In the genomic region with DNA sequence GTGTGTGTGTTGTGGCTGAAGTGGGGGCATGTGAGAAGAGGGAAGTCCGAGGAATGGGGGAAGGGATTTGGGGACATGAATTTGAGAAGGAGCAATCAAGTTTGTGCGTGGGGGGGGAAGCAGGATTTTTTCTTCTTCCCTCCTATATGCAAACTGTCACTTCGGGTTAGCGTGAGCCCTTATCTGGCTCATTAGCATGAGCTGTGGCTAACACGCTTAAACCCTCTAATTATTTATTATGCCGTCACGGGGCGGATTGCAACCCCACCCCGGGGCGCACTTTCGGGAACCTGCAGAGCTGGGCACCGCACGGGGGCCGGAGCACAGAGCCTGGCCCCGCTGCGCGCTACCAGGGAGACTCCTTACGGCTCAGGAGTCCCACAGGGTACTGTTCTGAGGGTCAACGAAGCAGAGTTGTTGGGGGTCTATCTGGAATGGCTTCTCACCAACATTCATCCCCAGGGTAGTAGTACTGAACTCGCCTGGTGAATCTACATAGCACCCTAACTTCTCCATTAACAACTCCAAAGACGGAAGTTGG, we compare ENCODE assay signal across 14 cellular contexts. TPM values are rescaled to one million over a fixed set of nuclear protein-coding genes. Genes with fewer than 3 reads are reported as not detected.
DNase-seq lines count a peak whose midpoint lies in the region; ATAC-seq and TF ChIP-seq lines count a peak whose summit lies in the region.
"Had no signal": no experiment of that assay in that cellular context is flagged by ENCODE, and none has a peak within 500 bp of the region (broad histone marks: within the 10 kb centered on the region; RNA-seq: fewer than 3 reads in every experiment).

No MANE protein-coding gene starts in this region.

- no peaks in the 10 kb centered on the region for H3K9me3 ChIP-seq in endocrine pancreas (ENCODE audit: control insufficient read depth, low read length)
- no peaks in the 10 kb centered on the region for H3K9me3 ChIP-seq in lower lobe of right lung
- H3K9me3 ChIP-seq: transverse colon had no signal

- H3K27me3 ChIP-seq in endocrine pancreas (ENCODE audit: control insufficient read depth, insufficient read depth, low read length), result no peaks in the 10 kb centered on the region
- peaks cover 65% of the 10 kb centered on the region for H3K27me3 ChIP-seq in lower lobe of right lung (ENCODE audit: low read depth)

- TF ChIP-seq CTCF in lower lobe of right lung (IDR thresholded peaks at IDR 0.05), result no peak

- intact Hi-C loops in lower lobe of right lung (cut with DNase I), result no loop called here

- DNase-seq in T-helper 2 cell treated with Interferon-gamma antibody and Interleukin-4, amounts not matched to agents 5 μg/mL and 100 μg/mL, for 36 hours (ENCODE audit: low spot score), result no peak
- DNase-seq in T-helper 2 cell, result no peak
- DNase-seq in NCI-H2029 treated with DMSO at 0.1 percent for 48 hours (lab: John Stamatoyannopoulos, UW), result peak; percentile 75
- no peak for DNase-seq in lower lobe of right lung
- no peak for DNase-seq in nucleus accumbens (lab: John Stamatoyannopoulos, UW)
- DNase-seq: activated T-cell treated with anti-CD3 and anti-CD28 coated beads, Interleukin-2, amount 50 U/mL, for 48 hours; left ventricle myocardium inferior; transverse colon had no signal

- H3K4me1 Mint-ChIP-seq in T-helper 2 cell treated with Interferon-gamma antibody and Interleukin-4, amounts not matched to agents 5 μg/mL and 100 μg/mL, for 36 hours (ENCODE audit: low read depth), result peaks cover 21% of the 10 kb centered on the region
- H3K4me1 Mint-ChIP-seq in stimulated activated memory B cell treated with anti-CD40 and anti-IgM and Interleukin-4, amounts not matched to agents 10 μg/mL and 1 μg/mL and 100 μg/mL, for 72 hours, result peaks cover 12% of the 10 kb centered on the region

- no peak overlapping the region for H3K27ac ChIP-seq in lower lobe of right lung
- H3K27ac ChIP-seq: left ventricle myocardium inferior, SK-N-MC, transverse colon, VCaP had no signal

- H3K36me3 ChIP-seq in endocrine pancreas (ENCODE audit: control insufficient read depth, insufficient read depth, low read length), result no peaks in the 10 kb centered on the region
- no peaks in the 10 kb centered on the region for H3K36me3 ChIP-seq in lower lobe of right lung
- H3K36me3 ChIP-seq: left ventricle myocardium inferior, transverse colon had no signal

- H3K4me1 ChIP-seq in endocrine pancreas (ENCODE audit: control insufficient read depth, insufficient read depth, low read length) (no peaks in the 10 kb centered on the region), lower lobe of right lung (peaks cover 10% of the 10 kb centered on the region)
- H3K4me1 ChIP-seq: left ventricle myocardium inferior, transverse colon had no signal

- H3K4me3 Mint-ChIP-seq in T-helper 2 cell treated with Interferon-gamma antibody and Interleukin-4, amounts not matched to agents 5 μg/mL and 100 μg/mL, for 36 hours, result peak overlapping the region; percentile 25
- H3K4me3 Mint-ChIP-seq in stimulated activated memory B cell treated with anti-CD40 and anti-IgM and Interleukin-4, amounts not matched to agents 10 μg/mL and 1 μg/mL and 100 μg/mL, for 72 hours, result peak overlapping the region; percentile 75

- H3K27ac Mint-ChIP-seq in T-helper 2 cell treated with Interferon-gamma antibody and Interleukin-4, amounts not matched to agents 5 μg/mL and 100 μg/mL, for 36 hours, result no peak overlapping the region
- H3K27ac Mint-ChIP-seq in stimulated activated memory B cell treated with anti-CD40 and anti-IgM and Interleukin-4, amounts not matched to agents 10 μg/mL and 1 μg/mL and 100 μg/mL, for 72 hours, result peak overlapping the region; percentile 35

- no peaks in the 10 kb centered on the region for H3K9me3 Mint-ChIP-seq in T-helper 2 cell treated with Interferon-gamma antibody and Interleukin-4, amounts not matched to agents 5 μg/mL and 100 μg/mL, for 36 hours
- no peaks in the 10 kb centered on the region for H3K9me3 Mint-ChIP-seq in stimulated activated memory B cell treated with anti-CD40 and anti-IgM and Interleukin-4, amounts not matched to agents 10 μg/mL and 1 μg/mL and 100 μg/mL, for 72 hours

- no peak overlapping the region for H3K9ac ChIP-seq in endocrine pancreas (ENCODE audit: control insufficient read depth, insufficient read depth, low read length)

- H3K4me3 ChIP-seq in endocrine pancreas (ENCODE audit: control insufficient read depth, insufficient read depth, low read length) (peak overlapping the region; percentile 24), lower lobe of right lung (no peak overlapping the region)
- H3K4me3 ChIP-seq: left ventricle myocardium inferior, SK-N-MC, smooth muscle cell, transverse colon had no signal

- ATAC-seq in stimulated activated memory B cell treated with anti-CD40 and anti-IgM and Interleukin-4, amounts not matched to agents 10 μg/mL and 1 μg/mL and 100 μg/mL, for 72 hours, result no peak
- no peak for ATAC-seq in HG02981 (IDR thresholded peaks at IDR 0.05; ENCODE audit: unreplicated experiment)
- ATAC-seq in lower lobe of right lung, result no peak

- peaks cover 78% of the 10 kb centered on the region for H3K27me3 Mint-ChIP-seq in T-helper 2 cell treated with Interferon-gamma antibody and Interleukin-4, amounts not matched to agents 5 μg/mL and 100 μg/mL, for 36 hours (ENCODE audit: low read depth)
- peaks cover 73% of the 10 kb centered on the region for H3K27me3 Mint-ChIP-seq in stimulated activated memory B cell treated with anti-CD40 and anti-IgM and Interleukin-4, amounts not matched to agents 10 μg/mL and 1 μg/mL and 100 μg/mL, for 72 hours

- H3K36me3 Mint-ChIP-seq in T-helper 2 cell treated with Interferon-gamma antibody and Interleukin-4, amounts not matched to agents 5 μg/mL and 100 μg/mL, for 36 hours (ENCODE audit: low read depth), result peaks cover 2% of the 10 kb centered on the region
- H3K36me3 Mint-ChIP-seq in stimulated activated memory B cell treated with anti-CD40 and anti-IgM and Interleukin-4, amounts not matched to agents 10 μg/mL and 1 μg/mL and 100 μg/mL, for 72 hours, result no peaks in the 10 kb centered on the region

RNA-seq across cellular contexts. Expression of gene ASCL1, which starts 6.5 kb away (rescaled TPM):
- 0.15 TPM for total RNA-seq in lower lobe of right lung
- total RNA-seq: left ventricle myocardium inferior, smooth muscle cell, transverse colon had no signal

RNA-seq across cellular contexts. Expression of gene PAH, which starts 34.0 kb away (rescaled TPM):
- total RNA-seq in lower lobe of right lung, result not detected
- total RNA-seq: left ventricle myocardium inferior, smooth muscle cell, transverse colon had no signal
